Comparison of ENCODE assay signal across 1 cellular context in the genomic region with DNA sequence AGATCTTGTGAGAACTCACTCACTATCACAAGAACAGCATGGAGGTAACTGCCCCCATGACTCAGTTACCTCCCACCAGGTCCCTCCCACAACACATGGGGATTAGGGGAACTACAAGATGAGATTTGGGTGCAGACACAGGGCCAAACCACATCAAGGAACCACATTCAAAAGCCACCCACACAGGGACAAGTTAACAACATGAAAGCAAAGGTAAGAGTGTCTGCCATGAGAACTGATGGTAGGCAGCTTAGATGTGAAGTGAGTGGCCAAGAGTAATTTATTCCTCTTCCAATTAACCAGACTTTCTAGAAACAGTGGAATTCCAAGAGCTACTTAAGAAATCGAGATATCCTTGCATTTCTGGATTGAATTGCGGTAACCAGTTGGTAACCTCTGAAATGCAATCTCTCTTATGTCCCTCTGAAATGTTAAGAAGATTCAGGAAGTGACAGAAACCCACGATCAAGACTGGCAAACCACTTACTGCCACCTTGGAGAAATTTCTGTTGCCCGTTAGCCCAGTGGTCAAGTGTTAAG.
A peak's percentile ranks its signal among the peaks of the same experiment; 100 is the strongest.
TF ChIP-seq lines count a peak whose summit lies in the region.

No MANE protein-coding gene starts in this region.

TF ChIP-seq in GM12878, 131 proteins besides CTCF, POLR2A, EP300 and RAD21 (continued from another document and continues in another):
- TF ChIP-seq, protein P1, sequence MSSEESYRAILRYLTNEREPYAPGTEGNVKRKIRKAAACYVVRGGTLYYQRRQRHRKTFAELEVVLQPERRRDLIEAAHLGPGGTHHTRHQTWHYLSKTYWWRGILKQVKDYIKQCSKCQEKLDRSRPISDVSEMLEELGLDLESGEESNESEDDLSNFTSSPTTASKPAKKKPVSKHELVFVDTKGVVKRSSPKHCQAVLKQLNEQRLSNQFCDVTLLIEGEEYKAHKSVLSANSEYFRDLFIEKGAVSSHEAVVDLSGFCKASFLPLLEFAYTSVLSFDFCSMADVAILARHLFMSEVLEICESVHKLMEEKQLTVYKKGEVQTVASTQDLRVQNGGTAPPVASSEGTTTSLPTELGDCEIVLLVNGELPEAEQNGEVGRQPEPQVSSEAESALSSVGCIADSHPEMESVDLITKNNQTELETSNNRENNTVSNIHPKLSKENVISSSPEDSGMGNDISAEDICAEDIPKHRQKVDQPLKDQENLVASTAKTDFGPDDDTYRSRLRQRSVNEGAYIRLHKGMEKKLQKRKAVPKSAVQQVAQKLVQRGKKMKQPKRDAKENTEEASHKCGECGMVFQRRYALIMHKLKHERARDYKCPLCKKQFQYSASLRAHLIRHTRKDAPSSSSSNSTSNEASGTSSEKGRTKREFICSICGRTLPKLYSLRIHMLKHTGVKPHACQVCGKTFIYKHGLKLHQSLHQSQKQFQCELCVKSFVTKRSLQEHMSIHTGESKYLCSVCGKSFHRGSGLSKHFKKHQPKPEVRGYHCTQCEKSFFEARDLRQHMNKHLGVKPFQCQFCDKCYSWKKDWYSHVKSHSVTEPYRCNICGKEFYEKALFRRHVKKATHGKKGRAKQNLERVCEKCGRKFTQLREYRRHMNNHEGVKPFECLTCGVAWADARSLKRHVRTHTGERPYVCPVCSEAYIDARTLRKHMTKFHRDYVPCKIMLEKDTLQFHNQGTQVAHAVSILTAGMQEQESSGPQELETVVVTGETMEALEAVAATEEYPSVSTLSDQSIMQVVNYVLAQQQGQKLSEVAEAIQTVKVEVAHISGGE (CRISPR knock-in tag; IDR thresholded peaks at IDR 0.05), result no peak
- no peak for TF ChIP-seq SMAD5 (IDR thresholded peaks at IDR 0.05; ENCODE audit: low read depth)
- TF ChIP-seq, protein P2, sequence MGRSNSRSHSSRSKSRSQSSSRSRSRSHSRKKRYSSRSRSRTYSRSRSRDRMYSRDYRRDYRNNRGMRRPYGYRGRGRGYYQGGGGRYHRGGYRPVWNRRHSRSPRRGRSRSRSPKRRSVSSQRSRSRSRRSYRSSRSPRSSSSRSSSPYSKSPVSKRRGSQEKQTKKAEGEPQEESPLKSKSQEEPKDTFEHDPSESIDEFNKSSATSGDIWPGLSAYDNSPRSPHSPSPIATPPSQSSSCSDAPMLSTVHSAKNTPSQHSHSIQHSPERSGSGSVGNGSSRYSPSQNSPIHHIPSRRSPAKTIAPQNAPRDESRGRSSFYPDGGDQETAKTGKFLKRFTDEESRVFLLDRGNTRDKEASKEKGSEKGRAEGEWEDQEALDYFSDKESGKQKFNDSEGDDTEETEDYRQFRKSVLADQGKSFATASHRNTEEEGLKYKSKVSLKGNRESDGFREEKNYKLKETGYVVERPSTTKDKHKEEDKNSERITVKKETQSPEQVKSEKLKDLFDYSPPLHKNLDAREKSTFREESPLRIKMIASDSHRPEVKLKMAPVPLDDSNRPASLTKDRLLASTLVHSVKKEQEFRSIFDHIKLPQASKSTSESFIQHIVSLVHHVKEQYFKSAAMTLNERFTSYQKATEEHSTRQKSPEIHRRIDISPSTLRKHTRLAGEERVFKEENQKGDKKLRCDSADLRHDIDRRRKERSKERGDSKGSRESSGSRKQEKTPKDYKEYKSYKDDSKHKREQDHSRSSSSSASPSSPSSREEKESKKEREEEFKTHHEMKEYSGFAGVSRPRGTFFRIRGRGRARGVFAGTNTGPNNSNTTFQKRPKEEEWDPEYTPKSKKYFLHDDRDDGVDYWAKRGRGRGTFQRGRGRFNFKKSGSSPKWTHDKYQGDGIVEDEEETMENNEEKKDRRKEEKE (IDR thresholded peaks at IDR 0.05), result no peak
- TF ChIP-seq RELB (IDR thresholded peaks at IDR 0.05; ENCODE audit: low read depth), result peak; percentile 88
- peak; percentile 75 for TF ChIP-seq ATF7 (IDR thresholded peaks at IDR 0.05; ENCODE audit: low read depth)
- TF ChIP-seq CBFB (IDR thresholded peaks at IDR 0.05; ENCODE audit: low read depth), result peak; percentile 75
- TF ChIP-seq IRF5 (IDR thresholded peaks at IDR 0.05; ENCODE audit: borderline replicate concordance), result no peak
- TF ChIP-seq, protein P3, sequence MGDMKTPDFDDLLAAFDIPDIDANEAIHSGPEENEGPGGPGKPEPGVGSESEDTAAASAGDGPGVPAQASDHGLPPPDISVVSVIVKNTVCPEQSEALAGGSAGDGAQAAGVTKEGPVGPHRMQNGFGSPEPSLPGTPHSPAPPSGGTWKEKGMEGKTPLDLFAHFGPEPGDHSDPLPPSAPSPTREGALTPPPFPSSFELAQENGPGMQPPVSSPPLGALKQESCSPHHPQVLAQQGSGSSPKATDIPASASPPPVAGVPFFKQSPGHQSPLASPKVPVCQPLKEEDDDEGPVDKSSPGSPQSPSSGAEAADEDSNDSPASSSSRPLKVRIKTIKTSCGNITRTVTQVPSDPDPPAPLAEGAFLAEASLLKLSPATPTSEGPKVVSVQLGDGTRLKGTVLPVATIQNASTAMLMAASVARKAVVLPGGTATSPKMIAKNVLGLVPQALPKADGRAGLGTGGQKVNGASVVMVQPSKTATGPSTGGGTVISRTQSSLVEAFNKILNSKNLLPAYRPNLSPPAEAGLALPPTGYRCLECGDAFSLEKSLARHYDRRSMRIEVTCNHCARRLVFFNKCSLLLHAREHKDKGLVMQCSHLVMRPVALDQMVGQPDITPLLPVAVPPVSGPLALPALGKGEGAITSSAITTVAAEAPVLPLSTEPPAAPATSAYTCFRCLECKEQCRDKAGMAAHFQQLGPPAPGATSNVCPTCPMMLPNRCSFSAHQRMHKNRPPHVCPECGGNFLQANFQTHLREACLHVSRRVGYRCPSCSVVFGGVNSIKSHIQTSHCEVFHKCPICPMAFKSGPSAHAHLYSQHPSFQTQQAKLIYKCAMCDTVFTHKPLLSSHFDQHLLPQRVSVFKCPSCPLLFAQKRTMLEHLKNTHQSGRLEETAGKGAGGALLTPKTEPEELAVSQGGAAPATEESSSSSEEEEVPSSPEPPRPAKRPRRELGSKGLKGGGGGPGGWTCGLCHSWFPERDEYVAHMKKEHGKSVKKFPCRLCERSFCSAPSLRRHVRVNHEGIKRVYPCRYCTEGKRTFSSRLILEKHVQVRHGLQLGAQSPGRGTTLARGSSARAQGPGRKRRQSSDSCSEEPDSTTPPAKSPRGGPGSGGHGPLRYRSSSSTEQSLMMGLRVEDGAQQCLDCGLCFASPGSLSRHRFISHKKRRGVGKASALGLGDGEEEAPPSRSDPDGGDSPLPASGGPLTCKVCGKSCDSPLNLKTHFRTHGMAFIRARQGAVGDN (IDR thresholded peaks at IDR 0.05), result peak; percentile 79; the same call in 1 of the 2 replicates
- no peak for TF ChIP-seq SMAD1 (IDR thresholded peaks at IDR 0.05; ENCODE audit: low read depth, partially characterized antibody)
- TF ChIP-seq, protein P4, sequence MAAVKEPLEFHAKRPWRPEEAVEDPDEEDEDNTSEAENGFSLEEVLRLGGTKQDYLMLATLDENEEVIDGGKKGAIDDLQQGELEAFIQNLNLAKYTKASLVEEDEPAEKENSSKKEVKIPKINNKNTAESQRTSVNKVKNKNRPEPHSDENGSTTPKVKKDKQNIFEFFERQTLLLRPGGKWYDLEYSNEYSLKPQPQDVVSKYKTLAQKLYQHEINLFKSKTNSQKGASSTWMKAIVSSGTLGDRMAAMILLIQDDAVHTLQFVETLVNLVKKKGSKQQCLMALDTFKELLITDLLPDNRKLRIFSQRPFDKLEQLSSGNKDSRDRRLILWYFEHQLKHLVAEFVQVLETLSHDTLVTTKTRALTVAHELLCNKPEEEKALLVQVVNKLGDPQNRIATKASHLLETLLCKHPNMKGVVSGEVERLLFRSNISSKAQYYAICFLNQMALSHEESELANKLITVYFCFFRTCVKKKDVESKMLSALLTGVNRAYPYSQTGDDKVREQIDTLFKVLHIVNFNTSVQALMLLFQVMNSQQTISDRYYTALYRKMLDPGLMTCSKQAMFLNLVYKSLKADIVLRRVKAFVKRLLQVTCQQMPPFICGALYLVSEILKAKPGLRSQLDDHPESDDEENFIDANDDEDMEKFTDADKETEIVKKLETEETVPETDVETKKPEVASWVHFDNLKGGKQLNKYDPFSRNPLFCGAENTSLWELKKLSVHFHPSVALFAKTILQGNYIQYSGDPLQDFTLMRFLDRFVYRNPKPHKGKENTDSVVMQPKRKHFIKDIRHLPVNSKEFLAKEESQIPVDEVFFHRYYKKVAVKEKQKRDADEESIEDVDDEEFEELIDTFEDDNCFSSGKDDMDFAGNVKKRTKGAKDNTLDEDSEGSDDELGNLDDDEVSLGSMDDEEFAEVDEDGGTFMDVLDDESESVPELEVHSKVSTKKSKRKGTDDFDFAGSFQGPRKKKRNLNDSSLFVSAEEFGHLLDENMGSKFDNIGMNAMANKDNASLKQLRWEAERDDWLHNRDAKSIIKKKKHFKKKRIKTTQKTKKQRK (IDR thresholded peaks at IDR 0.05; ENCODE audit: low read depth, low read length), result no peak
- 0 out of 2 replicates have a peak, but pooled peaks have one; percentile 11 for TF ChIP-seq MEF2A (IDR thresholded peaks at IDR 0.05; ENCODE audit: insufficient read depth, low read depth, low read length)
- TF ChIP-seq, protein P5, sequence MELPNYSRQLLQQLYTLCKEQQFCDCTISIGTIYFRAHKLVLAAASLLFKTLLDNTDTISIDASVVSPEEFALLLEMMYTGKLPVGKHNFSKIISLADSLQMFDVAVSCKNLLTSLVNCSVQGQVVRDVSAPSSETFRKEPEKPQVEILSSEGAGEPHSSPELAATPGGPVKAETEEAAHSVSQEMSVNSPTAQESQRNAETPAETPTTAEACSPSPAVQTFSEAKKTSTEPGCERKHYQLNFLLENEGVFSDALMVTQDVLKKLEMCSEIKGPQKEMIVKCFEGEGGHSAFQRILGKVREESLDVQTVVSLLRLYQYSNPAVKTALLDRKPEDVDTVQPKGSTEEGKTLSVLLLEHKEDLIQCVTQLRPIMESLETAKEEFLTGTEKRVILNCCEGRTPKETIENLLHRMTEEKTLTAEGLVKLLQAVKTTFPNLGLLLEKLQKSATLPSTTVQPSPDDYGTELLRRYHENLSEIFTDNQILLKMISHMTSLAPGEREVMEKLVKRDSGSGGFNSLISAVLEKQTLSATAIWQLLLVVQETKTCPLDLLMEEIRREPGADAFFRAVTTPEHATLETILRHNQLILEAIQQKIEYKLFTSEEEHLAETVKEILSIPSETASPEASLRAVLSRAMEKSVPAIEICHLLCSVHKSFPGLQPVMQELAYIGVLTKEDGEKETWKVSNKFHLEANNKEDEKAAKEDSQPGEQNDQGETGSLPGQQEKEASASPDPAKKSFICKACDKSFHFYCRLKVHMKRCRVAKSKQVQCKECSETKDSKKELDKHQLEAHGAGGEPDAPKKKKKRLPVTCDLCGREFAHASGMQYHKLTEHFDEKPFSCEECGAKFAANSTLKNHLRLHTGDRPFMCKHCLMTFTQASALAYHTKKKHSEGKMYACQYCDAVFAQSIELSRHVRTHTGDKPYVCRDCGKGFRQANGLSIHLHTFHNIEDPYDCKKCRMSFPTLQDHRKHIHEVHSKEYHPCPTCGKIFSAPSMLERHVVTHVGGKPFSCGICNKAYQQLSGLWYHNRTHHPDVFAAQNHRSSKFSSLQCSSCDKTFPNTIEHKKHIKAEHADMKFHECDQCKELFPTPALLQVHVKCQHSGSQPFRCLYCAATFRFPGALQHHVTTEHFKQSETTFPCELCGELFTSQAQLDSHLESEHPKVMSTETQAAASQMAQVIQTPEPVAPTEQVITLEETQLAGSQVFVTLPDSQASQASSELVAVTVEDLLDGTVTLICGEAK (IDR thresholded peaks at IDR 0.05; ENCODE audit: borderline replicate concordance), result no peak
- no peak for TF ChIP-seq RELA (IDR thresholded peaks at IDR 0.05; ENCODE audit: borderline replicate concordance, partially characterized antibody)
- TF ChIP-seq CEBPB (IDR thresholded peaks at IDR 0.05; ENCODE audit: borderline replicate concordance in 1 of 2, low read depth in 2 of 2, low read length in 2 of 2), result no peak
- no peak for TF ChIP-seq STAT1 (conservative IDR thresholded peaks at IDR 0.05)
- TF ChIP-seq MLLT1 (IDR thresholded peaks at IDR 0.05), result peak; percentile 82; the same call in 1 of the 2 replicates
- TF ChIP-seq CHD1 (IDR thresholded peaks at IDR 0.05; ENCODE audit: low read depth, low read length), result no peak
- TF ChIP-seq NFXL1 (IDR thresholded peaks at IDR 0.05; ENCODE audit: borderline replicate concordance), result no peak
- TF ChIP-seq NFYA (IDR thresholded peaks at IDR 0.05; ENCODE audit: borderline replicate concordance, low read depth, low read length), result no peak
- peak; percentile 32; the same call in 1 of the 2 replicates for TF ChIP-seq LARP7 (IDR thresholded peaks at IDR 0.05)
